ENCODE assay signal across 21 cellular contexts in genomic region chr9:1535051-1535450, GRCh38.
DNase-seq lines count a peak whose midpoint lies in the region; ATAC-seq and TF ChIP-seq lines count a peak whose summit lies in the region.
"Had no signal": no experiment of that assay in that cellular context is flagged by ENCODE, and none has a peak within 500 bp of the region (broad histone marks: within the 10 kb centered on the region; RNA-seq: fewer than 3 reads in every experiment).

No MANE protein-coding gene starts in this region.

- H3K14ac ChIP-seq in mesenchymal stem cell (ENCODE audit: low read length in 2 of 2), result no peak overlapping the region

- no peak overlapping the region for H2BK15ac ChIP-seq in mesenchymal stem cell (ENCODE audit: low read depth, poor library complexity, severe bottlenecking)

- no peak overlapping the region for H3K4me3 Mint-ChIP-seq in activated T-cell treated with anti-CD3 and anti-CD28 coated beads, Interleukin-2, amount 50 U/mL, for 72 hours
- H3K4me3 Mint-ChIP-seq in activated T-cell treated with anti-CD3 and anti-CD28 coated beads, Interleukin-2, amount 50 U/mL, for 24 hours, result no peak overlapping the region
- H3K4me3 Mint-ChIP-seq: activated B cell treated with CpG ODN at 0.5 μM for 24 hours; activated CD4-positive, alpha-beta memory T cell treated with anti-CD3 and anti-CD28 coated beads for 36 hours; naive B cell had no signal

- TF ChIP-seq CTCF in esophagus squamous epithelium (IDR thresholded peaks at IDR 0.05), result no peak

- intact Hi-C loops in esophagus squamous epithelium (cut with DNase I), result no loop called here

- H3K18ac ChIP-seq in mesenchymal stem cell (ENCODE audit: low read depth in 1 of 2, low read length in 2 of 2), result no peak overlapping the region

- H4K91ac ChIP-seq in mesenchymal stem cell (ENCODE audit: low read length), result no peak overlapping the region

- H3K36me3 ChIP-seq in mesenchymal stem cell (ENCODE audit: control insufficient read depth in 1 of 2, insufficient read depth in 2 of 2, low read depth in 1 of 2, low read length in 2 of 2) (no peaks in the 10 kb centered on the region), esophagus squamous epithelium (no peaks in the 10 kb centered on the region)
- H3K36me3 ChIP-seq: adrenal gland had no signal

- H3K4me1 ChIP-seq in mesenchymal stem cell (ENCODE audit: control insufficient read depth, insufficient read depth, low read depth, low read length) (no peaks in the 10 kb centered on the region), esophagus squamous epithelium (peaks cover 0 to 18% (median 0%) of the 10 kb centered on the region in 3 donors)
- H3K4me1 ChIP-seq: adrenal gland had no signal

- H3K4me1 Mint-ChIP-seq in activated T-cell treated with anti-CD3 and anti-CD28 coated beads, Interleukin-2, amount 50 U/mL, for 72 hours (ENCODE audit: low read depth), result peaks cover 15% of the 10 kb centered on the region
- H3K4me1 Mint-ChIP-seq in activated T-cell treated with anti-CD3 and anti-CD28 coated beads, Interleukin-2, amount 50 U/mL, for 24 hours (ENCODE audit: low read depth), result peaks cover 5% of the 10 kb centered on the region
- H3K4me1 Mint-ChIP-seq: activated B cell treated with CpG ODN at 0.5 μM for 24 hours, naive B cell had no signal

- H3K27ac Mint-ChIP-seq in activated T-cell treated with anti-CD3 and anti-CD28 coated beads, Interleukin-2, amount 50 U/mL, for 72 hours, result peak overlapping the region; percentile 32
- H3K27ac Mint-ChIP-seq in activated T-cell treated with anti-CD3 and anti-CD28 coated beads, Interleukin-2, amount 50 U/mL, for 24 hours, result no peak overlapping the region
- H3K27ac Mint-ChIP-seq: activated B cell treated with CpG ODN at 0.5 μM for 24 hours; activated CD4-positive, alpha-beta memory T cell treated with anti-CD3 and anti-CD28 coated beads for 36 hours; naive B cell had no signal

- ATAC-seq in activated T-cell treated with anti-CD3 and anti-CD28 coated beads, Interleukin-2, amount 50 U/mL, for 72 hours (replicated peaks in 1 of 2), result no peak
- peak; percentile 66 for ATAC-seq in GM21723 (IDR thresholded peaks at IDR 0.05; ENCODE audit: unreplicated experiment)
- peak; percentile 50 for ATAC-seq in HG03159 (IDR thresholded peaks at IDR 0.05; ENCODE audit: unreplicated experiment)
- no peak for ATAC-seq in HG02763 (IDR thresholded peaks at IDR 0.05; ENCODE audit: unreplicated experiment)
- no peak for ATAC-seq in HG02973 (IDR thresholded peaks at IDR 0.05; ENCODE audit: unreplicated experiment)
- ATAC-seq: SK-N-SH treated with all-trans-retinoic acid at 6 μM for 48 hours had no signal

- no peak overlapping the region for H3K4me3 ChIP-seq in mesenchymal stem cell (ENCODE audit: insufficient read depth in 1 of 2, low read depth in 1 of 2, low read length in 2 of 2)
- H3K4me3 ChIP-seq in esophagus squamous epithelium, result no peak overlapping the region
- H3K4me3 ChIP-seq: adrenal gland had no signal

- H3K9ac ChIP-seq in mesenchymal stem cell (ENCODE audit: low read length), result no peak overlapping the region

- no peak overlapping the region for H2BK120ac ChIP-seq in mesenchymal stem cell (ENCODE audit: low read depth, low read length)

- H3K23ac ChIP-seq in mesenchymal stem cell (ENCODE audit: low read length in 2 of 2), result no peak overlapping the region

- no peaks in the 10 kb centered on the region for H3K36me3 Mint-ChIP-seq in activated T-cell treated with anti-CD3 and anti-CD28 coated beads, Interleukin-2, amount 50 U/mL, for 72 hours (ENCODE audit: insufficient read depth in 2 of 2)
- H3K36me3 Mint-ChIP-seq in activated T-cell treated with anti-CD3 and anti-CD28 coated beads, Interleukin-2, amount 50 U/mL, for 24 hours (ENCODE audit: low read depth), result no peaks in the 10 kb centered on the region
- H3K36me3 Mint-ChIP-seq: activated CD4-positive, alpha-beta memory T cell treated with anti-CD3 and anti-CD28 coated beads for 36 hours; naive B cell had no signal

- H3K9me3 ChIP-seq in mesenchymal stem cell (ENCODE audit: control insufficient read depth, low read length) (no peaks in the 10 kb centered on the region), esophagus squamous epithelium (no peaks in the 10 kb centered on the region)
- H3K9me3 ChIP-seq: adrenal gland had no signal

- peaks cover 13% of the 10 kb centered on the region for H3K27me3 Mint-ChIP-seq in activated T-cell treated with anti-CD3 and anti-CD28 coated beads, Interleukin-2, amount 50 U/mL, for 72 hours (ENCODE audit: low read depth)
- peaks cover 7% of the 10 kb centered on the region for H3K27me3 Mint-ChIP-seq in activated T-cell treated with anti-CD3 and anti-CD28 coated beads, Interleukin-2, amount 50 U/mL, for 24 hours
- H3K27me3 Mint-ChIP-seq: naive B cell had no signal

- TF ChIP-seq POLR2A in esophagus squamous epithelium (IDR thresholded peaks at IDR 0.05), result no peak

- H3K4me2 ChIP-seq in mesenchymal stem cell (ENCODE audit: low read length, poor library complexity, severe bottlenecking), result no peak overlapping the region

- H3K79me1 ChIP-seq in mesenchymal stem cell (replicated peaks; ENCODE audit: low read length, poor library complexity, severe bottlenecking), result no peaks in the 10 kb centered on the region

- H3K27ac ChIP-seq in mesenchymal stem cell (ENCODE audit: low read length, poor library complexity, severe bottlenecking), result no peak overlapping the region
- no peak overlapping the region for H3K27ac ChIP-seq in esophagus squamous epithelium
- H3K27ac ChIP-seq: 22Rv1, adrenal gland, RWPE1 had no signal

- H2BK12ac ChIP-seq in mesenchymal stem cell (ENCODE audit: low read length in 2 of 2), result no peak overlapping the region

- DNase-seq in activated T-cell treated with anti-CD3 and anti-CD28 coated beads, Interleukin-2, amount 50 U/mL, for 72 hours, result no peak
- DNase-seq in activated T-cell treated with anti-CD3 and anti-CD28 coated beads, Interleukin-2, amount 50 U/mL, for 24 hours, result no peak
- no peak for DNase-seq in mesenchymal stem cell
- no peak for DNase-seq in esophagus squamous epithelium (lab: John Stamatoyannopoulos, UW)
- DNase-seq: activated B cell treated with CpG ODN at 0.5 μM for 24 hours; activated CD4-positive, alpha-beta memory T cell treated with anti-CD3 and anti-CD28 coated beads for 36 hours; adrenal gland; Calu3; cortex of kidney; mesendoderm; naive B cell; NCI-H1105 treated with DMSO at 0.1 percent for 48 hours; NCI-H2107; NCI-H510A had no signal

- no peaks in the 10 kb centered on the region for H3K9me3 Mint-ChIP-seq in activated T-cell treated with anti-CD3 and anti-CD28 coated beads, Interleukin-2, amount 50 U/mL, for 72 hours
- no peaks in the 10 kb centered on the region for H3K9me3 Mint-ChIP-seq in activated T-cell treated with anti-CD3 and anti-CD28 coated beads, Interleukin-2, amount 50 U/mL, for 24 hours
- H3K9me3 Mint-ChIP-seq: activated B cell treated with CpG ODN at 0.5 μM for 24 hours; activated CD4-positive, alpha-beta memory T cell treated with anti-CD3 and anti-CD28 coated beads for 36 hours had no signal

- WGBS in mesenchymal stem cell, result 78% methylated on average over 1 of the region's 2 CpGs
- 76 to 89% methylated on average over 2 of the region's 2 CpGs for WGBS in esophagus squamous epithelium, 2 donors

- no peak overlapping the region for H2AFZ ChIP-seq in mesenchymal stem cell (ENCODE audit: low read depth, low read length)

- no peak overlapping the region for H2BK5ac ChIP-seq in mesenchymal stem cell (ENCODE audit: low read depth, low read length, poor library complexity, severe bottlenecking)

- H3K27me3 ChIP-seq in mesenchymal stem cell (ENCODE audit: control insufficient read depth in 1 of 2, insufficient read depth in 1 of 2, low read length in 2 of 2) (no peaks in the 10 kb centered on the region), esophagus squamous epithelium (peaks cover 0 to 70% (median 0%) of the 10 kb centered on the region in 4 donors)
- H3K27me3 ChIP-seq: adrenal gland had no signal

- no peak overlapping the region for H2AK5ac ChIP-seq in mesenchymal stem cell (ENCODE audit: low read length, severe bottlenecking)

- no peak overlapping the region for H3K4ac ChIP-seq in mesenchymal stem cell (ENCODE audit: low read depth in 1 of 2, low read length in 2 of 2)

- H4K8ac ChIP-seq in mesenchymal stem cell (ENCODE audit: low read length), result no peak overlapping the region

Comparison
In these comparisons a context has a peak if more than half of its experiments do, and no peak if none do; other contexts are left out.
1. ATAC-seq: peak in GM21723 (single experiment) and HG03159 (single experiment); none in activated T-cell treated with anti-CD3 and anti-CD28 coated beads, Interleukin-2, amount 50 U/mL, for 72 hours (0 of 2), HG02763 (single experiment) and HG02973 (single experiment).